In genomic region chr7:1557771-1558170, GRCh38 we compare ENCODE assay signal across 24 cellular contexts. TPM values are rescaled to one million over a fixed set of nuclear protein-coding genes. Genes with fewer than 3 reads are reported as not detected.
A peak's percentile ranks its signal among the peaks of the same experiment; 100 is the strongest.
DNase-seq lines count a peak whose midpoint lies in the region; ATAC-seq, FAIRE-seq and TF ChIP-seq lines count a peak whose summit lies in the region.
"Had no signal": no experiment of that assay in that cellular context is flagged by ENCODE, and none has a peak within 500 bp of the region (broad histone marks: within the 10 kb centered on the region; RNA-seq: fewer than 3 reads in every experiment).

No MANE protein-coding gene starts in this region.

- no peak for ATAC-seq in HCT116
- ATAC-seq: activated CD8-positive, alpha-beta memory T cell treated with anti-CD3 and anti-CD28 coated beads, Interleukin-2, amount 10 ng/mL, durations not matched to agents 7 days and 5 days; left lobe of liver; stimulated activated effector memory CD8-positive, alpha-beta T cell treated with anti-CD3 and anti-CD28 coated beads, Interleukin-12 subunit alpha, Interleukin-12 subunit beta, amount 100 ng/mL, for 72 hours had no signal

- no peaks in the 10 kb centered on the region for H3K4me1 Mint-ChIP-seq in neural crest cell
- H3K4me1 Mint-ChIP-seq: activated CD8-positive, alpha-beta memory T cell treated with anti-CD3 and anti-CD28 coated beads, Interleukin-2, amount 10 ng/mL, durations not matched to agents 7 days and 5 days; stimulated activated effector memory CD8-positive, alpha-beta T cell treated with anti-CD3 and anti-CD28 coated beads, Interleukin-12 subunit alpha, Interleukin-12 subunit beta, amount 100 ng/mL, for 72 hours had no signal

- peaks cover 9% of the 10 kb centered on the region; the same call in 1 of the 2 replicates for H3K79me2 ChIP-seq in HCT116 (ENCODE audit: insufficient read depth, low read length)

- TF ChIP-seq CTCF in HCT116 (IDR thresholded peaks at IDR 0.05 in 2 of 3, conservative IDR thresholded peaks at IDR 0.05 in 1 of 3; ENCODE audit: borderline replicate concordance in 1 of 3, insufficient read depth in 1 of 3, low read depth in 2 of 3, low read length in 2 of 3) (no peak), neural crest cell (conservative IDR thresholded peaks at IDR 0.05) (no peak)

- CTCF ChIA-PET in HCT116 (lab: Charles Lee): interaction anchor here (1.2 to 1.6 kb wide), 2 partner anchors 42 to 51 kb away, joined by 4 to 6 read pairs; no protein-coding TSS in a partner anchor

- no peaks in the 10 kb centered on the region for H3K9me3 Mint-ChIP-seq in neural crest cell
- H3K9me3 Mint-ChIP-seq: IgD-negative memory B cell; mesothelial cell of epicardium; stimulated activated effector memory CD8-positive, alpha-beta T cell treated with anti-CD3 and anti-CD28 coated beads, Interleukin-12 subunit alpha, Interleukin-12 subunit beta, amount 100 ng/mL, for 72 hours had no signal

- no peaks in the 10 kb centered on the region for H3K36me3 Mint-ChIP-seq in neural crest cell (ENCODE audit: low read depth)
- H3K36me3 Mint-ChIP-seq: activated CD8-positive, alpha-beta memory T cell treated with anti-CD3 and anti-CD28 coated beads, Interleukin-2, amount 10 ng/mL, durations not matched to agents 7 days and 5 days; IgD-negative memory B cell; mesothelial cell of epicardium; stimulated activated effector memory CD8-positive, alpha-beta T cell treated with anti-CD3 and anti-CD28 coated beads, Interleukin-12 subunit alpha, Interleukin-12 subunit beta, amount 100 ng/mL, for 72 hours had no signal

- H3K4me3 Mint-ChIP-seq in neural crest cell: no peak overlapping the region
- H3K4me3 Mint-ChIP-seq: activated CD8-positive, alpha-beta memory T cell treated with anti-CD3 and anti-CD28 coated beads, Interleukin-2, amount 10 ng/mL, durations not matched to agents 7 days and 5 days; IgD-negative memory B cell; mesothelial cell of epicardium; stimulated activated effector memory CD8-positive, alpha-beta T cell treated with anti-CD3 and anti-CD28 coated beads, Interleukin-12 subunit alpha, Interleukin-12 subunit beta, amount 100 ng/mL, for 72 hours had no signal

- RAD21 ChIA-PET in HCT116 (lab: Charles Lee; ENCODE audit: low non-redundant PET in 1 of 2, low total read pairs in 2 of 2, uncharacterized antibody in 2 of 2, unreplicated experiment in 2 of 2): no interaction called here

- H3K27ac Mint-ChIP-seq in neural crest cell (ENCODE audit: unreplicated experiment): peak overlapping the region; percentile 35
- H3K27ac Mint-ChIP-seq: activated CD8-positive, alpha-beta memory T cell treated with anti-CD3 and anti-CD28 coated beads, Interleukin-2, amount 10 ng/mL, durations not matched to agents 7 days and 5 days; IgD-negative memory B cell; mesothelial cell of epicardium; stimulated activated effector memory CD8-positive, alpha-beta T cell treated with anti-CD3 and anti-CD28 coated beads, Interleukin-12 subunit alpha, Interleukin-12 subunit beta, amount 100 ng/mL, for 72 hours had no signal

- H3K4me2 ChIP-seq in HCT116 (ENCODE audit: low read length): peak overlapping the region; percentile 68

- peaks cover 32 to 62% of the 10 kb centered on the region in 2 experiments for H3K4me1 ChIP-seq in HCT116 (ENCODE audit: control insufficient read depth in 1 of 2, insufficient read depth in 2 of 2, low read length in 2 of 2)

- H3K27me3 ChIP-seq in HCT116 (ENCODE audit: insufficient read depth, low read length): no peaks in the 10 kb centered on the region
- H3K27me3 ChIP-seq: adrenal gland; BLaER1 treated with 17β-estradiol and CSF1 and Interleukin-3, amounts not matched to agents 10 nM and 100 nM; Peyer's patch; transverse colon had no signal

- H3K36me3 ChIP-seq in HCT116 (ENCODE audit: control insufficient read depth in 1 of 2, insufficient read depth in 2 of 2, low read length in 2 of 2): no peaks in the 10 kb centered on the region
- H3K36me3 ChIP-seq: adrenal gland; BLaER1 treated with 17β-estradiol and CSF1 and Interleukin-3, amounts not matched to agents 10 nM and 100 nM; Peyer's patch; transverse colon had no signal

- H3K9me3 ChIP-seq in HCT116 (ENCODE audit: control insufficient read depth in 1 of 2, insufficient read depth in 1 of 2, low read depth in 1 of 2, low read length in 2 of 2): no peaks in the 10 kb centered on the region
- H3K9me3 ChIP-seq: adrenal gland; BLaER1 treated with 17β-estradiol and CSF1 and Interleukin-3, amounts not matched to agents 10 nM and 100 nM; Peyer's patch; transverse colon had no signal

- H3K27me3 Mint-ChIP-seq in neural crest cell (ENCODE audit: low read depth): no peaks in the 10 kb centered on the region
- H3K27me3 Mint-ChIP-seq: activated CD8-positive, alpha-beta memory T cell treated with anti-CD3 and anti-CD28 coated beads, Interleukin-2, amount 10 ng/mL, durations not matched to agents 7 days and 5 days had no signal

- no peak overlapping the region for H3K4me3 ChIP-seq in HCT116 (replicated peaks in 1 of 2; ENCODE audit: low read depth in 1 of 2, low read length in 2 of 2)
- H3K4me3 ChIP-seq: adrenal gland; BLaER1 treated with 17β-estradiol and CSF1 and Interleukin-3, amounts not matched to agents 10 nM and 100 nM; Peyer's patch; transverse colon had no signal

- no peak for TF ChIP-seq POLR2A in HCT116 (IDR thresholded peaks at IDR 0.05; ENCODE audit: borderline replicate concordance, extremely low read depth, insufficient read depth, insufficient read length)

- peak overlapping the region; percentile 10 for H2AFZ ChIP-seq in HCT116 (ENCODE audit: low read depth, low read length, poor library complexity, severe bottlenecking)

- POLR2A ChIA-PET in HCT116 (lab: Charles Lee): no interaction called here

- FAIRE-seq in GM19239 (lab: Jason Lieb, UNC): no peak

- intact Hi-C loops in HCT116 (cut with micrococcal nuclease): no loop called here

- H3K27ac ChIP-seq in HCT116 (ENCODE audit: low read depth, low read length) (peak overlapping the region; percentile 32; the same call in 1 of the 2 replicates), epithelial cell of prostate (peak overlapping the region; percentile 74)
- H3K27ac ChIP-seq: adrenal gland; BLaER1 treated with 17β-estradiol and CSF1 and Interleukin-3, amounts not matched to agents 10 nM and 100 nM; Peyer's patch had no signal

- peak overlapping the region; percentile 43 for H3K9ac ChIP-seq in HCT116 (ENCODE audit: low read length)

- BruUV-seq in HCT116 (replicated peaks; lab: Mats Ljungman, UMichigan): no TSS peak

- H4K20me1 ChIP-seq in HCT116 (ENCODE audit: insufficient read depth): no peaks in the 10 kb centered on the region

- H3K9me2 ChIP-seq in HCT116 (ENCODE audit: insufficient read depth): no peaks in the 10 kb centered on the region

- TF ChIP-seq RAD21 in HCT116 (IDR thresholded peaks at IDR 0.05; ENCODE audit: low read depth): no peak

- DNase-seq in AG08396 (ENCODE audit: low spot score) (peak; percentile 16), HCT116 (ENCODE audit: low read depth, low spot score) (no peak), epithelial cell of prostate (ENCODE audit: low read depth, low spot score) (no peak), neural crest cell (ENCODE audit: low read depth, low spot score) (no peak), GM19239 (ENCODE audit: insufficient read length, low spot score) (no peak), kidney tubule cell (ENCODE audit: low spot score) (no peak), cerebellar nuclear complex (lab: John Stamatoyannopoulos, UW) (no peak), putamen (ENCODE audit: low spot score) (no peak)
- DNase-seq: activated CD8-positive, alpha-beta memory T cell treated with anti-CD3 and anti-CD28 coated beads, Interleukin-2, amount 10 ng/mL, durations not matched to agents 7 days and 5 days; activated naive CD4-positive, alpha-beta T cell; adrenal gland; foreskin melanocyte; NCI-H146; NCI-H226; NCI-H526 treated with DMSO at 0.1 percent for 48 hours; Peyer's patch; T1000; transverse colon had no signal

TF ChIP-seq in HCT116, 20 proteins besides CTCF, POLR2A, EP300 and RAD21:
- no peak for TF ChIP-seq EZH2phosphoT487 (IDR thresholded peaks at IDR 0.05; ENCODE audit: borderline replicate concordance)
- no peak for TF ChIP-seq ZFX (IDR thresholded peaks at IDR 0.05)
TF ChIP-seq in HCT116: peak in this region for 0.

RNA-seq across cellular contexts. Expression of gene TMEM184A, which starts 1.8 kb away (rescaled TPM):
- total RNA-seq in HCT116 (2021; ENCODE audit: unreplicated experiment): 34.8 TPM
- polyA plus RNA-seq in HCT116 (2012): 21.4 and 21.7 TPM in 2 replicates
- total RNA-seq in neural crest cell: not detected in 2 replicates
- total RNA-seq: activated CD8-positive, alpha-beta memory T cell treated with anti-CD3 and anti-CD28 coated beads, Interleukin-2, amount 10 ng/mL, durations not matched to agents 7 days and 5 days; pulmonary artery endothelial cell had no signal

RNA-seq across cellular contexts. Expression of gene PSMG3, which starts 12.1 kb away (rescaled TPM):
- 60.9 TPM for total RNA-seq in HCT116 (2021; ENCODE audit: unreplicated experiment)
- polyA plus RNA-seq in HCT116 (2012): 82.1 and 82.9 TPM in 2 replicates
- 50.6 and 57.8 TPM in 2 replicates for total RNA-seq in neural crest cell

RNA-seq across cellular contexts. Expression of gene MAFK, which starts 27.3 kb away (rescaled TPM):
- 56.3 TPM for total RNA-seq in HCT116 (2021; ENCODE audit: unreplicated experiment)
- polyA plus RNA-seq in HCT116 (2012): 35.3 and 61.9 TPM in 2 replicates
- 2.5 and 2.9 TPM in 2 replicates for total RNA-seq in neural crest cell

RNA-seq across cellular contexts. Expression of gene INTS1, which starts 53.6 kb away (rescaled TPM):
- total RNA-seq in HCT116 (2021; ENCODE audit: unreplicated experiment): 167 TPM
- polyA plus RNA-seq in HCT116 (2012): 100 TPM in 2 replicates
- 123 and 134 TPM in 2 replicates for total RNA-seq in neural crest cell

Comparison
In these comparisons a context has a peak if more than half of its experiments do, and no peak if none do; other contexts are left out.
1. RNA of gene TMEM184A, which starts 1.8 kb away (total RNA-seq): 34.8 TPM in HCT116 (single experiment); not detected in neural crest cell; every median in the first group is over 10 times any median in the second.
2. RNA of gene MAFK, which starts 27.3 kb away (total RNA-seq): 56.3 TPM in HCT116 (single experiment); 2.5 to 2.9 TPM in neural crest cell; every median in the first group is over 10 times any median in the second.